In genomic region chr19:40550951-40551350, GRCh38 we compare ENCODE assay signal across 28 cellular contexts. TPM values are rescaled to one million over a fixed set of nuclear protein-coding genes. Genes with fewer than 3 reads are reported as not detected.
DNase-seq lines count a peak whose midpoint lies in the region; ATAC-seq, FAIRE-seq and TF ChIP-seq lines count a peak whose summit lies in the region.
"Had no signal": no experiment of that assay in that cellular context is flagged by ENCODE, and none has a peak within 500 bp of the region (broad histone marks: within the 10 kb centered on the region; RNA-seq: fewer than 3 reads in every experiment).

No MANE protein-coding gene starts in this region.

- H3K27ac ChIP-seq in GM23338 (ENCODE audit: low read depth): no peak overlapping the region
- no peak overlapping the region for H3K27ac ChIP-seq in gastrocnemius medialis
- no peak overlapping the region for H3K27ac ChIP-seq in esophagus squamous epithelium
- H3K27ac ChIP-seq: 22Rv1; A549; BLaER1 treated with 17β-estradiol and CSF1 and Interleukin-3, amounts not matched to agents 10 nM and 100 nM; C4-2B had no signal

- no peak overlapping the region for H3K4me3 Mint-ChIP-seq in GM23338
- H3K4me3 Mint-ChIP-seq: B cell; CD4-positive, alpha-beta T cell; CD8-positive, alpha-beta T cell had no signal

- H3K27ac Mint-ChIP-seq in GM23338: no peak overlapping the region
- H3K27ac Mint-ChIP-seq: B cell; CD4-positive, alpha-beta T cell; CD8-positive, alpha-beta T cell had no signal

- H3K4me3 ChIP-seq in GM23338 (no peak overlapping the region), bronchial epithelial cell (ENCODE audit: low read depth, low read length) (no peak overlapping the region), gastrocnemius medialis (no peak overlapping the region), esophagus squamous epithelium (no peak overlapping the region)
- H3K4me3 ChIP-seq: A549; BLaER1 treated with 17β-estradiol and CSF1 and Interleukin-3, amounts not matched to agents 10 nM and 100 nM had no signal

- peaks cover 16% of the 10 kb centered on the region for H3F3A ChIP-seq in GM23338 (replicated peaks; ENCODE audit: low read depth)

- H3K27me3 Mint-ChIP-seq in GM23338 (ENCODE audit: insufficient read depth, low read depth, poor library complexity): peaks cover 52% of the 10 kb centered on the region

- WGBS in esophagus squamous epithelium, 2 donors: 67 to 72% methylated on average over 2 to 3 of the region's 4 CpGs

- H4K20me1 ChIP-seq in GM23338 (replicated peaks; ENCODE audit: insufficient read depth): no peaks in the 10 kb centered on the region
- H4K20me1 ChIP-seq: BLaER1 treated with 17β-estradiol and CSF1 and Interleukin-3, amounts not matched to agents 10 nM and 100 nM had no signal

- H3K9me3 Mint-ChIP-seq in GM23338: peaks cover 8% of the 10 kb centered on the region
- H3K9me3 Mint-ChIP-seq: CD4-positive, alpha-beta T cell had no signal

- DNase-seq in D341Med (ENCODE audit: low spot score) (peak; percentile 28), GM23338 (ENCODE audit: low spot score) (peak; percentile 39), NCI-H82 (lab: John Stamatoyannopoulos, UW) (peak; percentile 78), bronchial epithelial cell (ENCODE audit: low read depth) (no peak), gastrocnemius medialis (no peak), NOMO-1 (lab: John Stamatoyannopoulos, UW; ENCODE audit: unreplicated experiment in 2 of 2) (no peak), esophagus squamous epithelium (lab: John Stamatoyannopoulos, UW) (no peak), NCI-H345 (lab: John Stamatoyannopoulos, UW) (no peak)
- DNase-seq: AML-193; Caco-2; Calu3; CD4-positive, alpha-beta T cell; CD8-positive, alpha-beta T cell; DMS 273 treated with DMSO at 0.1 percent for 48 hours; DMS153; DMS53; DMS79; DND-41; EL; GF-D8 had no signal

- TF ChIP-seq CTCF in GM23338 (conservative IDR thresholded peaks at IDR 0.05; ENCODE audit: low read depth in 2 of 2) (peak in 1 of 2 experiments; percentile 29; a peak in 2 of 4 replicates), bronchial epithelial cell (IDR thresholded peaks at IDR 0.05; ENCODE audit: insufficient read depth, low read length, severe bottlenecking) (no peak), gastrocnemius medialis (IDR thresholded peaks at IDR 0.05 in 4 of 5, conservative IDR thresholded peaks at IDR 0.05 in 1 of 5) (no peak), esophagus squamous epithelium (IDR thresholded peaks at IDR 0.05) (no peak)

- H3K79me2 ChIP-seq in GM23338 (replicated peaks; ENCODE audit: insufficient read depth): no peaks in the 10 kb centered on the region

- H3K36me3 Mint-ChIP-seq in GM23338 (ENCODE audit: low read depth): peaks cover 2% of the 10 kb centered on the region; the same call in 1 of the 3 replicates
- H3K36me3 Mint-ChIP-seq: CD8-positive, alpha-beta T cell had no signal

- ATAC-seq in GM23338 (no peak), gastrocnemius medialis (no peak)
- ATAC-seq: A549; CD8-positive, alpha-beta T cell had no signal

- H2AFZ ChIP-seq in GM23338: no peak overlapping the region

- H3K9me3 ChIP-seq in gastrocnemius medialis (no peaks in the 10 kb centered on the region), esophagus squamous epithelium (no peaks in the 10 kb centered on the region)

- H3K36me3 ChIP-seq in GM23338 (ENCODE audit: insufficient read depth): no peaks in the 10 kb centered on the region
- H3K36me3 ChIP-seq in bronchial epithelial cell (ENCODE audit: control insufficient read depth, insufficient read depth, low read length): no peaks in the 10 kb centered on the region
- H3K36me3 ChIP-seq in gastrocnemius medialis: no peaks in the 10 kb centered on the region
- no peaks in the 10 kb centered on the region for H3K36me3 ChIP-seq in esophagus squamous epithelium
- H3K36me3 ChIP-seq: BLaER1 treated with 17β-estradiol and CSF1 and Interleukin-3, amounts not matched to agents 10 nM and 100 nM had no signal

- in situ Hi-C loops in gastrocnemius medialis (cut with MboI; ENCODE audit: low sequenced_read_pairs in 4 of 4): no loop called here

- TF ChIP-seq POLR2A in gastrocnemius medialis (IDR thresholded peaks at IDR 0.05): no peak
- TF ChIP-seq POLR2A in esophagus squamous epithelium (IDR thresholded peaks at IDR 0.05): no peak

- peaks cover 12% of the 10 kb centered on the region for H3K4me1 Mint-ChIP-seq in GM23338

- intact Hi-C loops in gastrocnemius medialis (cut with DNase I; ENCODE audit: low total_unique reads) (no loop called here), esophagus squamous epithelium (cut with DNase I) (loop anchor here (5.0 kb wide), 1 partner anchor 86 kb away; no protein-coding TSS in a partner anchor)

- H3K4me1 ChIP-seq in GM23338 (ENCODE audit: insufficient read depth) (peaks cover 5% of the 10 kb centered on the region; the same call in 1 of the 2 replicates), gastrocnemius medialis (no peaks in the 10 kb centered on the region), esophagus squamous epithelium (peaks cover 3 to 14% (median 10%) of the 10 kb centered on the region in 3 donors)

- FAIRE-seq in bronchial epithelial cell (lab: Jason Lieb, UNC): peak; percentile 13
- FAIRE-seq: G401.6, GM12891, GM19239 had no signal

- no peak overlapping the region for H3K4me2 ChIP-seq in GM23338
- H3K4me2 ChIP-seq: A549; BLaER1 treated with 17β-estradiol and CSF1 and Interleukin-3, amounts not matched to agents 10 nM and 100 nM had no signal

- peaks cover 57% of the 10 kb centered on the region for H3K27me3 ChIP-seq in GM23338 (ENCODE audit: insufficient read depth)
- peaks cover 4% of the 10 kb centered on the region for H3K27me3 ChIP-seq in bronchial epithelial cell (ENCODE audit: control insufficient read depth, insufficient read depth, low read length)
- peaks cover 0 to 6% (median 3%) of the 10 kb centered on the region in 3 donors for H3K27me3 ChIP-seq in gastrocnemius medialis
- H3K27me3 ChIP-seq in esophagus squamous epithelium: peaks cover 0 to 74% (median 0%) of the 10 kb centered on the region in 4 donors

- H3K9me2 ChIP-seq in GM23338 (ENCODE audit: insufficient read depth): no peaks in the 10 kb centered on the region

TF ChIP-seq in GM23338, 12 proteins besides CTCF, POLR2A, EP300 and RAD21:
- TF ChIP-seq ZNF331 (CRISPR knock-in tag; IDR thresholded peaks at IDR 0.05; ENCODE audit: low read depth): no peak
- TF ChIP-seq NANOG (IDR thresholded peaks at IDR 0.05; ENCODE audit: borderline replicate concordance): no peak

RNA-seq across cellular contexts. Expression of gene SHKBP1, which starts 25.7 kb away (rescaled TPM):
- 60.0 and 63.2 TPM in 2 replicates for total RNA-seq in GM23338 (2014; rRNA removed; shearing (Covaris generic))
- 69.8 and 74.6 TPM in 2 replicates for polyA plus RNA-seq in GM23338 (2016; fragmentation: Nextera tagmentation; extraction: Ambion mirVana)
- total RNA-seq in bronchial epithelial cell (29.2 and 29.4 TPM in 2 replicates), gastrocnemius medialis (10 to 100 TPM; 11.1 to 24.5 (median 23.6) TPM), esophagus squamous epithelium (10 to 100 TPM; 42.3 to 77.9 (median 49.8) TPM)

RNA-seq across cellular contexts. Expression of gene LTBP4, which starts 50.2 kb away (rescaled TPM):
- total RNA-seq in GM23338 (2014; rRNA removed; shearing (Covaris generic)): 53.2 and 65.0 TPM in 2 replicates
- polyA plus RNA-seq in GM23338 (2016; fragmentation: Nextera tagmentation; extraction: Ambion mirVana): 48.4 and 50.3 TPM in 2 replicates
- total RNA-seq in bronchial epithelial cell (20.7 and 21.6 TPM in 2 replicates), gastrocnemius medialis (10 to 100 TPM; 34.4 to 46.7 (median 40.5) TPM), esophagus squamous epithelium (100 to 1,000 TPM in 1 of 4 donors, 10 to 100 TPM in 3; 43.5 to 249 (median 65.5) TPM)

Comparison
In these comparisons a context has a peak if more than half of its experiments do, and no peak if none do; other contexts are left out.
1. DNase-seq: peak in D341Med (single experiment), GM23338 (single experiment) and NCI-H82 (single experiment); none in bronchial epithelial cell (single experiment), gastrocnemius medialis (0 of 2), NOMO-1 (0 of 2), esophagus squamous epithelium (single experiment) and NCI-H345 (single experiment).